Comparison of ENCODE assay signal across 8 cellular contexts in genomic region chr4:83334425-83335241, GRCh38. TPM values are rescaled to one million over a fixed set of nuclear protein-coding genes. Genes with fewer than 3 reads are reported as not detected.
DNase-seq lines count a peak whose midpoint lies in the region; ATAC-seq, FAIRE-seq and TF ChIP-seq lines count a peak whose summit lies in the region.

Gene HPSE (minus strand): TSS chr4:83334848. CDS start chr4:83334782, 66 bp downstream.

- 1% methylated on average over 51 to 55 of the region's 63 CpGs for WGBS in mesodermal cell (ENCODE audit: insufficient coverage in 2 of 2), 2 experiments

- H3K27ac Mint-ChIP-seq in activated CD4-positive, alpha-beta memory T cell treated with anti-CD3 and anti-CD28 coated beads, Interleukin-2, amount 10 ng/mL, durations not matched to agents 7 days and 5 days = peak within 1 kb of the TSS; percentile 68
- H3K27ac Mint-ChIP-seq in effector memory CD8-positive, alpha-beta T cell = peak within 1 kb of the TSS; percentile 87

- H3K4me1 ChIP-seq in mesodermal cell (ENCODE audit: control insufficient read depth, insufficient read depth, low read length, poor library complexity, severe bottlenecking) = peaks cover 2% of the 10 kb centered on the region

- FAIRE-seq in GM19239 (lab: Jason Lieb, UNC) = peak; percentile 63

- H3K36me3 Mint-ChIP-seq in activated CD4-positive, alpha-beta memory T cell treated with anti-CD3 and anti-CD28 coated beads, Interleukin-2, amount 10 ng/mL, durations not matched to agents 7 days and 5 days (ENCODE audit: low read depth) = peaks cover 24% of the 10 kb centered on the region
- H3K36me3 Mint-ChIP-seq in effector memory CD8-positive, alpha-beta T cell (ENCODE audit: insufficient read depth) = no peaks in the 10 kb centered on the region

- peak within 1 kb of the TSS; percentile 79 for H3K4me3 Mint-ChIP-seq in activated CD4-positive, alpha-beta memory T cell treated with anti-CD3 and anti-CD28 coated beads, Interleukin-2, amount 10 ng/mL, durations not matched to agents 7 days and 5 days
- H3K4me3 Mint-ChIP-seq in effector memory CD8-positive, alpha-beta T cell = peak within 1 kb of the TSS; percentile 92 to 95

- POLR2A ChIA-PET in activated CD4-positive, alpha-beta memory T cell treated with anti-CD3 and anti-CD28 coated beads, Interleukin-2, amount 10 ng/mL, durations not matched to agents 7 days and 5 days (lab: Charles Lee) = interaction anchor here (0.7 to 2.1 kb wide), 6 partner anchors 14 to 120 kb away, joined by 3 to 6 read pairs (median 4); partner anchors contain the start of genes COQ2 and HELQ

- no peak within 1 kb of the TSS for H3K27ac ChIP-seq in mesodermal cell (ENCODE audit: low read depth, low read length, severe bottlenecking)

- H3K9me3 Mint-ChIP-seq in activated CD4-positive, alpha-beta memory T cell treated with anti-CD3 and anti-CD28 coated beads, Interleukin-2, amount 10 ng/mL, durations not matched to agents 7 days and 5 days = peaks cover 2% of the 10 kb centered on the region
- H3K9me3 Mint-ChIP-seq in effector memory CD8-positive, alpha-beta T cell = no peaks in the 10 kb centered on the region

- peaks cover 33% of the 10 kb centered on the region for H3K4me1 Mint-ChIP-seq in activated CD4-positive, alpha-beta memory T cell treated with anti-CD3 and anti-CD28 coated beads, Interleukin-2, amount 10 ng/mL, durations not matched to agents 7 days and 5 days
- peaks cover 14 to 18% of the 10 kb centered on the region in 2 donors for H3K4me1 Mint-ChIP-seq in effector memory CD8-positive, alpha-beta T cell (ENCODE audit: low read depth in 2 of 2)

- peak; percentile 87 for ATAC-seq in HG03442 (IDR thresholded peaks at IDR 0.05; ENCODE audit: unreplicated experiment)
- peak; percentile 89 for ATAC-seq in effector memory CD8-positive, alpha-beta T cell (replicated peaks)

- H3K4me3 ChIP-seq in AG09309 (ENCODE audit: control insufficient read depth, low read depth, low read length) (peak within 1 kb of the TSS; percentile 54), mesodermal cell (ENCODE audit: extremely low read depth, insufficient read depth, low read length, poor library complexity, severe bottlenecking) (peak within 1 kb of the TSS; percentile 41)

- H3K27me3 Mint-ChIP-seq in activated CD4-positive, alpha-beta memory T cell treated with anti-CD3 and anti-CD28 coated beads, Interleukin-2, amount 10 ng/mL, durations not matched to agents 7 days and 5 days = peaks cover 19% of the 10 kb centered on the region
- H3K27me3 Mint-ChIP-seq in effector memory CD8-positive, alpha-beta T cell = peaks cover 5 to 11% of the 10 kb centered on the region in 2 donors

- DNase-seq in AG09309 (ENCODE audit: low read depth) (no peak), GM19239 (ENCODE audit: insufficient read length, low spot score) (peak; percentile 58), NCI-H524 treated with DMSO at 0.1 percent for 48 hours (lab: John Stamatoyannopoulos, UW) (peak; percentile 41)
- peak; percentile 77 for DNase-seq in activated CD4-positive, alpha-beta memory T cell treated with anti-CD3 and anti-CD28 coated beads, Interleukin-2, amount 10 ng/mL, durations not matched to agents 7 days and 5 days
- peak; percentile 47 to 49 (median 48) for DNase-seq in effector memory CD8-positive, alpha-beta T cell
- peak; percentile 20 to 49 for DNase-seq in stimulated activated CD8-positive, alpha-beta memory T cell treated with anti-CD3 and anti-CD28 coated beads, Interleukin-2, amount 100 ng/mL, for 1 hour (ENCODE audit: low read depth in 2 of 2)

- CTCF ChIA-PET in activated CD4-positive, alpha-beta memory T cell treated with anti-CD3 and anti-CD28 coated beads, Interleukin-2, amount 10 ng/mL, durations not matched to agents 7 days and 5 days (lab: Charles Lee) = no interaction called here

- TF ChIP-seq CTCF in AG09309 (IDR thresholded peaks at IDR 0.05; ENCODE audit: control insufficient read depth, insufficient read depth, low read depth, low read length, missing control alignments) = no peak

- H3K9me3 ChIP-seq in mesodermal cell (ENCODE audit: control insufficient read depth, low read length) = no peaks in the 10 kb centered on the region

- no peaks in the 10 kb centered on the region for H3K36me3 ChIP-seq in mesodermal cell (ENCODE audit: control insufficient read depth, insufficient read depth, low read length)

RNA-seq across cellular contexts. Expression of gene HPSE, which starts in this region (rescaled TPM):
- 10 to 100 TPM; 30.4 to 32.7 TPM for total RNA-seq in activated CD4-positive, alpha-beta memory T cell treated with anti-CD3 and anti-CD28 coated beads, Interleukin-2, amount 10 ng/mL, durations not matched to agents 7 days and 5 days
- polyA plus RNA-seq in mesodermal cell (2013, experiment 1 of 2) = 0.92 TPM
- 0.86 TPM for polyA plus RNA-seq in mesodermal cell (2013, experiment 2 of 2)
